Comparison of ENCODE assay signal across 15 cellular contexts in genomic region chr1:212982430-212983152, GRCh38. TPM values are rescaled to one million over a fixed set of nuclear protein-coding genes. Genes with fewer than 3 reads are reported as not detected.
DNase-seq lines count a peak whose midpoint lies in the region; ATAC-seq and TF ChIP-seq lines count a peak whose summit lies in the region.
"Had no signal": no experiment of that assay in that cellular context is flagged by ENCODE, and none has a peak within 500 bp of the region (broad histone marks: within the 10 kb centered on the region; RNA-seq: fewer than 3 reads in every experiment).

No MANE protein-coding gene starts in this region.

- no peak overlapping the region for H3K4me3 ChIP-seq in heart left ventricle
- no peak overlapping the region for H3K4me3 ChIP-seq in tibial artery

- peak; percentile 38 for DNase-seq in activated CD8-positive, alpha-beta memory T cell treated with anti-CD3 and anti-CD28 coated beads, Interleukin-2, amount 10 ng/mL, durations not matched to agents 7 days and 5 days
- DNase-seq in activated CD8-positive, alpha-beta memory T cell treated with anti-CD3 and anti-CD28 coated beads, Interleukin-2, amount 50 U/mL, for 48 hours = no peak
- peak; percentile 28 for DNase-seq in NCI-H69 (lab: John Stamatoyannopoulos, UW)
- DNase-seq in heart left ventricle = peak in 2 of 5 donors; percentile 48 to 54
- no peak for DNase-seq in tibial artery
- DNase-seq in SW 1271 (lab: John Stamatoyannopoulos, UW) = no peak
- DNase-seq in globus pallidus (ENCODE audit: low spot score) = no peak
- DNase-seq: CD4-positive, CD25-positive, alpha-beta regulatory T cell; effector memory CD4-positive, alpha-beta T cell; hippocampal formation; NCI-H226 had no signal

- CTCF ChIA-PET in activated CD8-positive, alpha-beta memory T cell treated with anti-CD3 and anti-CD28 coated beads, Interleukin-2, amount 10 ng/mL, durations not matched to agents 7 days and 5 days (lab: Charles Lee) = interaction anchor here (0.8 kb wide), 2 partner anchors 12 to 318 kb away, joined by 3 to 4 read pairs; no protein-coding TSS in a partner anchor

- TF ChIP-seq CTCF in heart left ventricle (IDR thresholded peaks at IDR 0.05) (no peak), tibial artery (IDR thresholded peaks at IDR 0.05) (no peak)

- intact Hi-C loops in heart left ventricle (cut with DNase I) (loop anchor here in 1 of 10 donors (5.0 kb wide), 1 partner anchor 60 kb away; no protein-coding TSS in a partner anchor), tibial artery (cut with DNase I; ENCODE audit: low total_unique reads) (no loop called here)

- H3K4me1 Mint-ChIP-seq in activated CD8-positive, alpha-beta memory T cell treated with anti-CD3 and anti-CD28 coated beads, Interleukin-2, amount 10 ng/mL, durations not matched to agents 7 days and 5 days = peaks cover 53% of the 10 kb centered on the region

- WGBS in heart left ventricle, 4 donors = 48 to 65% (median 54%) methylated on average over 6 of the region's 6 CpGs

- H3K27me3 Mint-ChIP-seq in activated CD8-positive, alpha-beta memory T cell treated with anti-CD3 and anti-CD28 coated beads, Interleukin-2, amount 10 ng/mL, durations not matched to agents 7 days and 5 days = no peaks in the 10 kb centered on the region
- H3K27me3 Mint-ChIP-seq: CD4-positive, CD25-positive, alpha-beta regulatory T cell; central memory CD8-positive, alpha-beta T cell had no signal

- H3K36me3 Mint-ChIP-seq in activated CD8-positive, alpha-beta memory T cell treated with anti-CD3 and anti-CD28 coated beads, Interleukin-2, amount 10 ng/mL, durations not matched to agents 7 days and 5 days = peaks cover 1% of the 10 kb centered on the region
- H3K36me3 Mint-ChIP-seq: CD4-positive, CD25-positive, alpha-beta regulatory T cell had no signal

- H3K27ac Mint-ChIP-seq in activated CD8-positive, alpha-beta memory T cell treated with anti-CD3 and anti-CD28 coated beads, Interleukin-2, amount 10 ng/mL, durations not matched to agents 7 days and 5 days = no peak overlapping the region
- H3K27ac Mint-ChIP-seq: activated T-helper 17 cell treated with anti-CD3 and anti-CD28 coated beads, Interleukin-2, amount 50 U/mL, for 72 hours had no signal

- H3K9me3 Mint-ChIP-seq in activated CD8-positive, alpha-beta memory T cell treated with anti-CD3 and anti-CD28 coated beads, Interleukin-2, amount 10 ng/mL, durations not matched to agents 7 days and 5 days (ENCODE audit: low read depth) = no peaks in the 10 kb centered on the region
- H3K9me3 Mint-ChIP-seq: activated T-helper 17 cell treated with anti-CD3 and anti-CD28 coated beads, Interleukin-2, amount 50 U/mL, for 72 hours; central memory CD8-positive, alpha-beta T cell had no signal

- H3K4me3 Mint-ChIP-seq in activated CD8-positive, alpha-beta memory T cell treated with anti-CD3 and anti-CD28 coated beads, Interleukin-2, amount 10 ng/mL, durations not matched to agents 7 days and 5 days = no peak overlapping the region
- H3K4me3 Mint-ChIP-seq: activated T-helper 17 cell treated with anti-CD3 and anti-CD28 coated beads, Interleukin-2, amount 50 U/mL, for 72 hours; central memory CD8-positive, alpha-beta T cell had no signal

- H3K27me3 ChIP-seq in heart left ventricle = no peaks in the 10 kb centered on the region
- no peaks in the 10 kb centered on the region for H3K27me3 ChIP-seq in tibial artery

- no peaks in the 10 kb centered on the region for H3K9me3 ChIP-seq in heart left ventricle
- H3K9me3 ChIP-seq in tibial artery = no peaks in the 10 kb centered on the region

- H3K36me3 ChIP-seq in heart left ventricle (no peaks in the 10 kb centered on the region), tibial artery (no peaks in the 10 kb centered on the region)

- peak overlapping the region in 1 of 12 donors; percentile 55 for H3K27ac ChIP-seq in heart left ventricle
- H3K27ac ChIP-seq in tibial artery = no peak overlapping the region
- H3K27ac ChIP-seq: RWPE1 had no signal

- ATAC-seq in activated CD8-positive, alpha-beta memory T cell treated with anti-CD3 and anti-CD28 coated beads, Interleukin-2, amount 10 ng/mL, durations not matched to agents 7 days and 5 days = no peak
- peak; percentile 41 to 77 (median 70) for ATAC-seq in heart left ventricle
- no peak for ATAC-seq in HG03108 (IDR thresholded peaks at IDR 0.05; ENCODE audit: unreplicated experiment)

- no peak for TF ChIP-seq POLR2A in heart left ventricle (IDR thresholded peaks at IDR 0.05)

- H3K4me1 ChIP-seq in heart left ventricle (peaks cover 0 to 37% (median 26%) of the 10 kb centered on the region in 12 donors), tibial artery (peaks cover 0 to 16% (median 0%) of the 10 kb centered on the region in 4 donors)

RNA-seq across cellular contexts. Expression of gene VASH2, which starts 32.2 kb away (rescaled TPM):
- under 1 TPM; 0.73 to 0.79 TPM for total RNA-seq in activated CD8-positive, alpha-beta memory T cell treated with anti-CD3 and anti-CD28 coated beads, Interleukin-2, amount 10 ng/mL, durations not matched to agents 7 days and 5 days
- 1 to 10 TPM in 1 of 9 donors, under 1 TPM in 7, not detected in 1; 0.20 to 2.6 (median 0.63) TPM for total RNA-seq in heart left ventricle
- under 1 TPM; 0.19 to 0.51 TPM for polyA plus RNA-seq in heart left ventricle

RNA-seq across cellular contexts. Expression of gene ANGEL2, which starts 33.1 kb away (rescaled TPM):
- 10 to 100 TPM; 44.2 to 56.4 TPM for total RNA-seq in activated CD8-positive, alpha-beta memory T cell treated with anti-CD3 and anti-CD28 coated beads, Interleukin-2, amount 10 ng/mL, durations not matched to agents 7 days and 5 days
- total RNA-seq in heart left ventricle = 10 to 100 TPM; 10.8 to 26.6 (median 15.4) TPM
- 10 to 100 TPM in 1 of 2 donors, 1 to 10 TPM in 1; 9.2 to 10.6 TPM for polyA plus RNA-seq in heart left ventricle

Comparison
In these comparisons a context has a peak if more than half of its experiments do, and no peak if none do; other contexts are left out.
1. DNase-seq: peak in activated CD8-positive, alpha-beta memory T cell treated with anti-CD3 and anti-CD28 coated beads, Interleukin-2, amount 10 ng/mL, durations not matched to agents 7 days and 5 days (single experiment) and NCI-H69 (single experiment); none in activated CD8-positive, alpha-beta memory T cell treated with anti-CD3 and anti-CD28 coated beads, Interleukin-2, amount 50 U/mL, for 48 hours (single experiment), tibial artery (0 of 2), SW 1271 (0 of 2) and globus pallidus (single experiment).
2. ATAC-seq: peak in heart left ventricle (4 of 4); none in activated CD8-positive, alpha-beta memory T cell treated with anti-CD3 and anti-CD28 coated beads, Interleukin-2, amount 10 ng/mL, durations not matched to agents 7 days and 5 days (single experiment) and HG03108 (single experiment).